ENCODE assay signal across 13 cellular contexts in the genomic region with DNA sequence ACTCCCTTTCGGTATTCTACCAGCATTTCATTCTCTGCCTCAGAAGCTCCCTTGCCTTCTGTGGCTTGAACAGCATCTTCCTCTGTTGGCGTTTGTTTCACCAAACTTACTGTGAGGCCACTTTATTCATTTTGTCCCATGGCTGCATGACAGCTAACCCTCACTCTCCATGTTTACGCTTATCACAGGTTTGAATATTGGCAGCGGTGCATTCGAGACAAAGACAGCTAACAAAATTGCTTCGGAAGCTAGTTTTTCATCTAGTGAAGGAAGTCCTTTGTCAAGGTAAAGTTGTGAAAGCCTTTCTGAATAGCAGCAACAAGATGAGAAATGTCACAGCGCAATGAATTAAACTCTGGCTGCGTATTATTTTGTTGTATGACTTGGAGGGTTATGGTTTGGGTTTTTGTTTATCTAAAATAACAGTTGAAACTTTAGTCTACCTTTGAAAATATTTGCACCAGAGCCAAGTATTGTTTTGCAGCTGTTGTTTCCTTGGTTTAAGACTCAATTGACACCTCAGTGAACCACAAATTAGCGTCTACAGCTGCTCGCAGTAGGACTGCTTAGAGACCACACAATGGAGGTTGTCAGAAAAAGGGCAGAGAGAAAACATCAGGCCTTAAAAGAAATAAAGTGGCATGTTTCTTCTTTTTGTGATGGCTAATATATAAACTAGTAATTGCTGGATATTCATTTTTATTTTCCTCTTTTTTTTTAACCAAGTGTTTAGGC.
"Had no signal": no experiment of that assay in that cellular context is flagged by ENCODE, and none has a peak within 500 bp of the region (broad histone marks: within the 10 kb centered on the region; RNA-seq: fewer than 3 reads in every experiment).

No MANE protein-coding gene starts in this region.

- H3K4me3 Mint-ChIP-seq: activated naive CD4-positive, alpha-beta T cell treated with anti-CD3 and anti-CD28 coated beads, Interleukin-2, amount 10 ng/mL, durations not matched to agents 7 days and 5 days; naive thymus-derived CD4-positive, alpha-beta T cell; T-helper 1 cell treated with Interleukin-12 subunit alpha and Interleukin-12 subunit beta and Interleukin-4 antibody, amounts not matched to agents 30 μg/mL and 1 μg/mL, for 36 hours had no signal

- DNase-seq: activated CD4-positive, alpha-beta T cell treated with anti-CD3 and anti-CD28 coated beads for 48 hours; activated naive CD4-positive, alpha-beta T cell treated with anti-CD3 and anti-CD28 coated beads, Interleukin-2, amount 10 ng/mL, durations not matched to agents 7 days and 5 days; activated T-cell treated with anti-CD3 and anti-CD28 coated beads for 4 hours; glutamatergic neuron; left cardiac atrium; lower lobe of right lung; naive thymus-derived CD4-positive, alpha-beta T cell; small intestine; trophoblast cell had no signal

- H3K9me3 ChIP-seq: lower lobe of right lung, right atrium auricular region had no signal

- H3K27me3 Mint-ChIP-seq: activated naive CD4-positive, alpha-beta T cell treated with anti-CD3 and anti-CD28 coated beads, Interleukin-2, amount 10 ng/mL, durations not matched to agents 7 days and 5 days; naive thymus-derived CD4-positive, alpha-beta T cell had no signal

- H3K27ac Mint-ChIP-seq: activated naive CD4-positive, alpha-beta T cell treated with anti-CD3 and anti-CD28 coated beads, Interleukin-2, amount 10 ng/mL, durations not matched to agents 7 days and 5 days; activated T-helper 2 cell treated with anti-CD3 and anti-CD28 coated beads, Interferon-gamma antibody, Interleukin-2, Interleukin-4, amounts not matched to agents 10 μg/mL and 5 μg/mL and 100 μg/mL, durations not matched to agents 14 hours and 24 hours and 36 hours; naive thymus-derived CD4-positive, alpha-beta T cell; T-helper 1 cell treated with Interleukin-12 subunit alpha and Interleukin-12 subunit beta and Interleukin-4 antibody, amounts not matched to agents 30 μg/mL and 1 μg/mL, for 36 hours had no signal

- H3K4me1 ChIP-seq: right atrium auricular region had no signal

- H3K36me3 Mint-ChIP-seq: activated naive CD4-positive, alpha-beta T cell treated with anti-CD3 and anti-CD28 coated beads, Interleukin-2, amount 10 ng/mL, durations not matched to agents 7 days and 5 days had no signal

- H3K4me3 ChIP-seq: lower lobe of right lung, right atrium auricular region had no signal

- ATAC-seq: esophagus mucosa; left cardiac atrium; lower lobe of right lung; naive thymus-derived CD4-positive, alpha-beta T cell had no signal

- H3K9me3 Mint-ChIP-seq: activated naive CD4-positive, alpha-beta T cell treated with anti-CD3 and anti-CD28 coated beads, Interleukin-2, amount 10 ng/mL, durations not matched to agents 7 days and 5 days; activated T-helper 2 cell treated with anti-CD3 and anti-CD28 coated beads, Interferon-gamma antibody, Interleukin-2, Interleukin-4, amounts not matched to agents 10 μg/mL and 5 μg/mL and 100 μg/mL, durations not matched to agents 14 hours and 24 hours and 36 hours; naive thymus-derived CD4-positive, alpha-beta T cell; T-helper 1 cell treated with Interleukin-12 subunit alpha and Interleukin-12 subunit beta and Interleukin-4 antibody, amounts not matched to agents 30 μg/mL and 1 μg/mL, for 36 hours had no signal

- H3K27me3 ChIP-seq: right atrium auricular region had no signal

- H3K27ac ChIP-seq: lower lobe of right lung, right atrium auricular region had no signal
